ENCODE assay signal across 7 cellular contexts in genomic region chr9:128034821-128035764, GRCh38. TPM values are rescaled to one million over a fixed set of nuclear protein-coding genes. Genes with fewer than 3 reads are reported as not detected.
DNase-seq lines count a peak whose midpoint lies in the region; ATAC-seq, FAIRE-seq and TF ChIP-seq lines count a peak whose summit lies in the region.

No MANE protein-coding gene starts in this region.

- H3K4me2 ChIP-seq in OCI-LY3 (ENCODE audit: low read length): peak overlapping the region; percentile 54; the same call in 1 of the 2 replicates

- peak; percentile 46 for DNase-seq in GM12891 (ENCODE audit: insufficient read length, low spot score)
- peak; percentile 57 for DNase-seq in activated T-cell treated with anti-CD3 and anti-CD28 coated beads for 24 hours (ENCODE audit: low read depth)
- DNase-seq in erythroblast (lab: John Stamatoyannopoulos, UW): peak; percentile 75 to 88
- DNase-seq in mucosa of gallbladder (ENCODE audit: low spot score): peak; percentile 81
- peak; percentile 72 to 75 for DNase-seq in stimulated activated naive CD8-positive, alpha-beta T cell treated with anti-CD3 and anti-CD28 coated beads, Interleukin-15, amount 100 ng/mL, for 72 hours

- H3K27me3 ChIP-seq in OCI-LY3 (ENCODE audit: low read depth, low read length): 0 out of 2 replicates have a peak, but pooled peaks cover 3% of the 10 kb centered on the region

- peaks cover 46% of the 10 kb centered on the region for H3K4me1 Mint-ChIP-seq in stimulated activated naive CD8-positive, alpha-beta T cell treated with anti-CD3 and anti-CD28 coated beads, Interleukin-15, amount 100 ng/mL, for 72 hours

- no peaks in the 10 kb centered on the region for H4K20me1 ChIP-seq in OCI-LY3 (ENCODE audit: insufficient read depth, low read length)

- H3K27ac ChIP-seq in KOPT-K1 (ENCODE audit: low read depth, low read length, poor library complexity, severe bottlenecking) (peak overlapping the region; percentile 30), OCI-LY3 (ENCODE audit: low read length) (no peak overlapping the region)

- peak; percentile 71 for ATAC-seq in stimulated activated naive CD8-positive, alpha-beta T cell treated with anti-CD3 and anti-CD28 coated beads, Interleukin-15, amount 100 ng/mL, for 72 hours

- no peaks in the 10 kb centered on the region for H3K79me2 ChIP-seq in OCI-LY3 (ENCODE audit: low read length)

- peak; percentile 91 for FAIRE-seq in GM12891 (lab: Jason Lieb, UNC)

- no peak overlapping the region for H3K9ac ChIP-seq in OCI-LY3 (ENCODE audit: low read length)

- H3K27ac Mint-ChIP-seq in stimulated activated naive CD8-positive, alpha-beta T cell treated with anti-CD3 and anti-CD28 coated beads, Interleukin-15, amount 100 ng/mL, for 72 hours: peak overlapping the region; percentile 46 to 59

- no peak for TF ChIP-seq POLR2A in GM12891 (IDR thresholded peaks at IDR 0.05; ENCODE audit: low read depth, low read length)
- TF ChIP-seq POLR2A in erythroblast (IDR thresholded peaks at IDR 0.05; ENCODE audit: low read length): no peak

- H2AFZ ChIP-seq in OCI-LY3 (ENCODE audit: low read depth, low read length): 0 out of 2 replicates have a peak overlapping the region, but pooled peaks have one; percentile 43

- H3K9me3 Mint-ChIP-seq in stimulated activated naive CD8-positive, alpha-beta T cell treated with anti-CD3 and anti-CD28 coated beads, Interleukin-15, amount 100 ng/mL, for 72 hours: no peaks in the 10 kb centered on the region

- peaks cover 23% of the 10 kb centered on the region for H3K4me1 ChIP-seq in OCI-LY3 (ENCODE audit: low read length)

- peak overlapping the region; percentile 22 to 59 for H3K4me3 Mint-ChIP-seq in stimulated activated naive CD8-positive, alpha-beta T cell treated with anti-CD3 and anti-CD28 coated beads, Interleukin-15, amount 100 ng/mL, for 72 hours

- H3K9me3 ChIP-seq in KOPT-K1 (ENCODE audit: insufficient read depth, low read length, poor library complexity, severe bottlenecking) (no peaks in the 10 kb centered on the region), OCI-LY3 (ENCODE audit: insufficient read depth, low read length) (no peaks in the 10 kb centered on the region)

- peak; percentile 82 for TF ChIP-seq CTCF in OCI-LY3 (IDR thresholded peaks at IDR 0.05; ENCODE audit: low read depth, low read length)

- H3K27me3 Mint-ChIP-seq in stimulated activated naive CD8-positive, alpha-beta T cell treated with anti-CD3 and anti-CD28 coated beads, Interleukin-15, amount 100 ng/mL, for 72 hours: no peaks in the 10 kb centered on the region

- no peaks in the 10 kb centered on the region for H3K36me3 ChIP-seq in KOPT-K1 (ENCODE audit: insufficient read depth, low read length)
- no peaks in the 10 kb centered on the region for H3K36me3 ChIP-seq in OCI-LY3 (replicated peaks; ENCODE audit: low read depth, low read length)

- no peak overlapping the region for H3K4me3 ChIP-seq in OCI-LY3 (ENCODE audit: low read length)

TF ChIP-seq in GM12891, 5 proteins besides CTCF, POLR2A, EP300 and RAD21:
- TF ChIP-seq PAX5 (IDR thresholded peaks at IDR 0.05; ENCODE audit: insufficient read depth, low read length, severe bottlenecking) (no peak), SPI1 (IDR thresholded peaks at IDR 0.05; ENCODE audit: low read depth, low read length) (no peak), TAF1 (IDR thresholded peaks at IDR 0.05; ENCODE audit: low read depth, low read length) (no peak), POU2F2 (IDR thresholded peaks at IDR 0.05; ENCODE audit: low read depth, low read length) (no peak), POLR2AphosphoS5 (IDR thresholded peaks at IDR 0.05; ENCODE audit: low read depth, low read length) (no peak)

RNA-seq across cellular contexts. Expression of gene NAIF1, which starts 32.0 kb away (rescaled TPM):
- 7.0 TPM for polyA plus RNA-seq in GM12891 (2012; ENCODE audit: low read depth, missing spikeins)
- total RNA-seq in mucosa of gallbladder: 12.0 TPM

RNA-seq across cellular contexts. Expression of gene SLC25A25, which starts 32.9 kb away (rescaled TPM):
- 5.1 TPM for polyA plus RNA-seq in GM12891 (2012; ENCODE audit: low read depth, missing spikeins)
- total RNA-seq in mucosa of gallbladder: 77.7 TPM

RNA-seq across cellular contexts. Expression of gene EEIG1, which starts 54.3 kb away (rescaled TPM):
- 26.9 TPM for polyA plus RNA-seq in GM12891 (2012; ENCODE audit: low read depth, missing spikeins)
- total RNA-seq in mucosa of gallbladder: 220 TPM
